Comparison of ENCODE assay signal across 8 cellular contexts in the genomic region with DNA sequence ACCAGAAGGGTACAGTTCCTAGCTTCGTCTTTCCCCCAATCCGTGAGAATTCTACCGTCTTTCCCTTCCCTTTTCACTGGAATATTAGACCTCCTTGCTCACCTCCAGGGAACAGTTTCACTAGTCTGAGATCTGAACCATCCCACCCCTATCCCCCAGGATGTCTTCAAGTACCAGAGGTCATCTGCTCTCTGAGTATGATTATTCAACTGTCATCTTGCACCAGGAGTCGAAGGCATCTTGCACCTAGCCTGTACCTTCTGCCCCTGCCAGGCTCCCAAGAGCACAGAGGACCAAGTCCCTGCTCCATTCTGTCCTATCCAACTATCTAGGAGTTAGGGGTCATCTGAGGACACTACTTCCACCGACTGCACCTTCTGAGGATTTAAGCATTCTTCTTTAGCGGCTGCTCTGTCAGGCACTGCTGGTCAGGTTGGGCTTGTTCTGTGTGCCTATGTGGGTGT. TPM values are rescaled to one million over a fixed set of nuclear protein-coding genes. Genes with fewer than 3 reads are reported as not detected.
DNase-seq lines count a peak whose midpoint lies in the region; ATAC-seq, FAIRE-seq and TF ChIP-seq lines count a peak whose summit lies in the region.

No MANE protein-coding gene starts in this region.

- no peak for ATAC-seq in HG02938 (IDR thresholded peaks at IDR 0.05; ENCODE audit: unreplicated experiment)
- no peak for ATAC-seq in HG03095 (IDR thresholded peaks at IDR 0.05; ENCODE audit: unreplicated experiment)
- ATAC-seq in HG03442 (IDR thresholded peaks at IDR 0.05; ENCODE audit: unreplicated experiment) = no peak

- peaks cover 9% of the 10 kb centered on the region for H3K4me1 Mint-ChIP-seq in progenitor cell of endocrine pancreas (ENCODE audit: low read depth)

- peaks cover 15 to 29% (median 26%) of the 10 kb centered on the region in 4 donors for H3K4me1 ChIP-seq in esophagus muscularis mucosa

- no peaks in the 10 kb centered on the region for H3K9me3 Mint-ChIP-seq in progenitor cell of endocrine pancreas (ENCODE audit: low read depth)

- H3K4me3 Mint-ChIP-seq in progenitor cell of endocrine pancreas (ENCODE audit: low read depth) = peak overlapping the region; percentile 90

- TF ChIP-seq CTCF in esophagus muscularis mucosa (IDR thresholded peaks at IDR 0.05) = no peak
- TF ChIP-seq CTCF in progenitor cell of endocrine pancreas (IDR thresholded peaks at IDR 0.05; ENCODE audit: unreplicated experiment) = no peak

- FAIRE-seq in GM12891 (lab: Jason Lieb, UNC) (peak; percentile 40), urothelium cell line (lab: Jason Lieb, UNC) (no peak)

- DNase-seq in GM12891 (ENCODE audit: insufficient read length, low spot score) (no peak), SK-N-DZ (ENCODE audit: low spot score) (peak; percentile 20), esophagus muscularis mucosa (ENCODE audit: extremely low spot score) (no peak), progenitor cell of endocrine pancreas (ENCODE audit: low spot score, unreplicated experiment) (no peak), urothelium cell line (ENCODE audit: low spot score) (no peak)

- 16% methylated on average over 6 of the region's 6 CpGs for WGBS in esophagus muscularis mucosa

- no peaks in the 10 kb centered on the region for H3K36me3 ChIP-seq in esophagus muscularis mucosa

- H3K4me3 ChIP-seq in esophagus muscularis mucosa = peak overlapping the region; percentile 81 to 86 (median 82)

- no peaks in the 10 kb centered on the region for H3K27me3 ChIP-seq in esophagus muscularis mucosa

- TF ChIP-seq EP300 in esophagus muscularis mucosa (IDR thresholded peaks at IDR 0.05) = no peak

- H3K36me3 Mint-ChIP-seq in progenitor cell of endocrine pancreas (ENCODE audit: insufficient read depth) = no peaks in the 10 kb centered on the region

- TF ChIP-seq POLR2A in GM12891 (IDR thresholded peaks at IDR 0.05; ENCODE audit: low read depth, low read length) = no peak
- TF ChIP-seq POLR2A in esophagus muscularis mucosa (IDR thresholded peaks at IDR 0.05; ENCODE audit: low read depth) = no peak

- peak overlapping the region; percentile 96 for H3K27ac Mint-ChIP-seq in progenitor cell of endocrine pancreas

- H3K27me3 Mint-ChIP-seq in progenitor cell of endocrine pancreas = no peaks in the 10 kb centered on the region

- intact Hi-C loops in esophagus muscularis mucosa (cut with DNase I) = no loop called here

- H3K27ac ChIP-seq in esophagus muscularis mucosa (replicated peaks in 1 of 4) = peak overlapping the region; percentile 89 to 92 (median 90)

- no peaks in the 10 kb centered on the region for H3K9me3 ChIP-seq in esophagus muscularis mucosa

TF ChIP-seq in GM12891, 5 proteins besides CTCF, POLR2A, EP300 and RAD21:
- TF ChIP-seq POU2F2 (IDR thresholded peaks at IDR 0.05; ENCODE audit: low read depth, low read length) = no peak
- TF ChIP-seq PAX5 (IDR thresholded peaks at IDR 0.05; ENCODE audit: insufficient read depth, low read length, severe bottlenecking) = no peak
- TF ChIP-seq SPI1 (IDR thresholded peaks at IDR 0.05; ENCODE audit: low read depth, low read length) = no peak

RNA-seq across cellular contexts. Expression of a gene that starts 0.8 kb away (rescaled TPM):
- polyA plus RNA-seq in GM12891 (2012; ENCODE audit: low read depth, missing spikeins) = 2.5 TPM
- polyA plus RNA-seq in SK-N-DZ (2014; cell fraction: cytosol; rRNA removed) = 8.4 and 10.5 TPM in 2 replicates
- 7.0 and 7.1 TPM in 2 replicates for polyA plus RNA-seq in SK-N-DZ (2014; cell fraction: nucleus; rRNA removed)
- total RNA-seq in esophagus muscularis mucosa (10 to 100 TPM; 10.5 to 12.8 (median 11.2) TPM), progenitor cell of endocrine pancreas (14.7 and 22.3 TPM in 2 replicates)
